36 cellular contexts compared by ENCODE assay signal in genomic region chr4:126539771-126540170, GRCh38.
"Had no signal": no experiment of that assay in that cellular context is flagged by ENCODE, and none has a peak within 500 bp of the region (broad histone marks: within the 10 kb centered on the region; RNA-seq: fewer than 3 reads in every experiment).

No MANE protein-coding gene starts in this region.

- H3K36me3 ChIP-seq: MG63 had no signal

- H3K4me3 ChIP-seq: MG63 had no signal

- DNase-seq: Karpas-422, Kasumi-1, KG1, MG63, MM.1S, MV-4-11, NCI-H1048, NCI-H1092, NCI-H1092 treated with DMSO at 0.1 percent for 48 hours, NCI-H1105, NCI-H1105 treated with DMSO at 0.1 percent for 48 hours, NCI-H1417, NCI-H1417 treated with DMSO at 0.1 percent for 48 hours, NCI-H1436, NCI-H1436 treated with DMSO at 0.1 percent for 48 hours, NCI-H146, NCI-H1694, NCI-H1694 treated with DMSO at 0.1 percent for 48 hours, NCI-H187, NCI-H187 treated with DMSO at 0.1 percent for 48 hours, NCI-H1930, NCI-H2029, NCI-H2029 treated with DMSO at 0.1 percent for 48 hours, NCI-H2081, NCI-H2081 treated with DMSO at 0.1 percent for 48 hours, NCI-H2107, NCI-H2171, NCI-H2171 treated with DMSO at 0.1 percent for 48 hours, NCI-H2227 treated with DMSO at 0.1 percent for 48 hours, NCI-H226, NCI-H345, NCI-H446, NCI-H446 treated with DMSO at 0.1 percent for 48 hours, NCI-H510A, NCI-H510A treated with DMSO at 0.1 percent for 48 hours had no signal

- H3K9me3 ChIP-seq: MG63 had no signal

- H3K27me3 ChIP-seq: MG63 had no signal

- H3K27ac ChIP-seq: KMS-11 had no signal
